ENCODE assay signal across 1 cellular context in the genomic region with DNA sequence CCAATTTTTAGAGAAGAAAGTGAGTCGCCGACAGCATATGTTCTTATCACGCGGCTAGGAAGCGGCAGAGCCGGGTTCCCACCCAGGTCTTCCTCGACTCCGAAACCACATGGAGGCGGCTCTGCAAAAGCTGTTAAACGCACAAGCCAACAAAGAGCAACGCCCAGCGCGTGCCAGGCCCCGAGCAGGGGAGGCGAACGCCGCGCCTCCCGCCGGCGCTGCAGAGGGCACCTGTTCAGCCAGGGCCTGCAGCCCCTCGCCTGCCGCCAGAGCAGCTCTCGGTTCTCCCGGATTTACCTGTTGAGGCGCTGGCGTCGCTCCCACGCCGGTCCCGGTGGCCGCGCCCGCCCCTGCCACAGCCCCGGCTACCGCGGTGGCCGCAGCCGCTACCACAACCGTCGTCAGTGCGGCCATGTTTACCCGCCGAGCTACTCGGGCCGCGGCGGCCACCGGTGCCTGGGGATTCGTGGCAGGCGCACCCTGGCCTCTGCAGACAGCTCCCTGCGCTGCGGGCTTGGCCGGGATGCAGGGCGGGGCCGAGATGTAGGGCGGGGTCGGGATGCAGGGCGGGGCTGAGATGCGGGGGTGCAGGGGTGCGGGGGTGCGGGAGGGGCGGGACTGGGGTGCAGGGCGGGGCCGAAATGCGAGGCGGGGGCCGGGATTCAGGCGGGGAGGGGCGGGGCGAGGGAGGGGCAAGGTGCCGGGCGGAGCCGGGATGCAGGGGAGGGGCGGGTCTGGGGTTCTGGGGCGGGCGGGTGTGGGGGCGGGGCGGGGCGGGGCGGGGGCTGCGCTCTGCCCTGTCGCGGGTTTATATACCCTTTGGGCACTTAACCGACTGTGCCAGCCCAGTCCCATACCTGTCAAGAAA.
TF ChIP-seq lines count a peak whose summit lies in the region.

A gene with protein sequence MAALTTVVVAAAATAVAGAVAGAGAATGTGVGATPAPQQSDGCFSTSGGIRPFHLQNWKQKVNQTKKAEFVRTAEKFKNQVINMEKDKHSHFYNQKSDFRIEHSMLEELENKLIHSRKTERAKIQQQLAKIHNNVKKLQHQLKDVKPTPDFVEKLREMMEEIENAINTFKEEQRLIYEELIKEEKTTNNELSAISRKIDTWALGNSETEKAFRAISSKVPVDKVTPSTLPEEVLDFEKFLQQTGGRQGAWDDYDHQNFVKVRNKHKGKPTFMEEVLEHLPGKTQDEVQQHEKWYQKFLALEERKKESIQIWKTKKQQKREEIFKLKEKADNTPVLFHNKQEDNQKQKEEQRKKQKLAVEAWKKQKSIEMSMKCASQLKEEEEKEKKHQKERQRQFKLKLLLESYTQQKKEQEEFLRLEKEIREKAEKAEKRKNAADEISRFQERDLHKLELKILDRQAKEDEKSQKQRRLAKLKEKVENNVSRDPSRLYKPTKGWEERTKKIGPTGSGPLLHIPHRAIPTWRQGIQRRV (minus strand): TSS at position 525 of the 868 bp plus-strand sequence. CDS start 111 bp downstream, at position 414.

TF ChIP-seq in HCT116, 20 proteins besides CTCF, POLR2A, EP300 and RAD21 (continued from another document):
- TF ChIP-seq, protein P1, sequence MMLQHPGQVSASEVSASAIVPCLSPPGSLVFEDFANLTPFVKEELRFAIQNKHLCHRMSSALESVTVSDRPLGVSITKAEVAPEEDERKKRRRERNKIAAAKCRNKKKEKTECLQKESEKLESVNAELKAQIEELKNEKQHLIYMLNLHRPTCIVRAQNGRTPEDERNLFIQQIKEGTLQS (IDR thresholded peaks at IDR 0.05): no peak
- TF ChIP-seq SP1 (IDR thresholded peaks at IDR 0.05; ENCODE audit: low read depth): no peak
- peak; percentile 31 for TF ChIP-seq TCF7L2 (IDR thresholded peaks at IDR 0.05; ENCODE audit: borderline replicate concordance, extremely low read depth, insufficient read depth, insufficient read length)
- TF ChIP-seq, protein P2, sequence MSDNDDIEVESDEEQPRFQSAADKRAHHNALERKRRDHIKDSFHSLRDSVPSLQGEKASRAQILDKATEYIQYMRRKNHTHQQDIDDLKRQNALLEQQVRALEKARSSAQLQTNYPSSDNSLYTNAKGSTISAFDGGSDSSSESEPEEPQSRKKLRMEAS (IDR thresholded peaks at IDR 0.05): peak; percentile 73
- peak; percentile 70; the same call in 1 of the 2 replicates for TF ChIP-seq CBX3 (IDR thresholded peaks at IDR 0.05; ENCODE audit: low read depth)
- peak; percentile 94 for TF ChIP-seq POLR2AphosphoS5 (IDR thresholded peaks at IDR 0.05; ENCODE audit: low read depth, low read length)
- TF ChIP-seq EZH2phosphoT487 (IDR thresholded peaks at IDR 0.05; ENCODE audit: borderline replicate concordance): no peak
- TF ChIP-seq EGR1 (IDR thresholded peaks at IDR 0.05; ENCODE audit: low read depth): peak; percentile 47
- TF ChIP-seq, protein P3, sequence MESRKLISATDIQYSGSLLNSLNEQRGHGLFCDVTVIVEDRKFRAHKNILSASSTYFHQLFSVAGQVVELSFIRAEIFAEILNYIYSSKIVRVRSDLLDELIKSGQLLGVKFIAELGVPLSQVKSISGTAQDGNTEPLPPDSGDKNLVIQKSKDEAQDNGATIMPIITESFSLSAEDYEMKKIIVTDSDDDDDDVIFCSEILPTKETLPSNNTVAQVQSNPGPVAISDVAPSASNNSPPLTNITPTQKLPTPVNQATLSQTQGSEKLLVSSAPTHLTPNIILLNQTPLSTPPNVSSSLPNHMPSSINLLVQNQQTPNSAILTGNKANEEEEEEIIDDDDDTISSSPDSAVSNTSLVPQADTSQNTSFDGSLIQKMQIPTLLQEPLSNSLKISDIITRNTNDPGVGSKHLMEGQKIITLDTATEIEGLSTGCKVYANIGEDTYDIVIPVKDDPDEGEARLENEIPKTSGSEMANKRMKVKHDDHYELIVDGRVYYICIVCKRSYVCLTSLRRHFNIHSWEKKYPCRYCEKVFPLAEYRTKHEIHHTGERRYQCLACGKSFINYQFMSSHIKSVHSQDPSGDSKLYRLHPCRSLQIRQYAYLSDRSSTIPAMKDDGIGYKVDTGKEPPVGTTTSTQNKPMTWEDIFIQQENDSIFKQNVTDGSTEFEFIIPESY (IDR thresholded peaks at IDR 0.05; ENCODE audit: extremely low read depth, insufficient replicate concordance, low read length): no peak
